8 cellular contexts compared by ENCODE assay signal in genomic region chr15:60391722-60392340, GRCh38. TPM values are rescaled to one million over a fixed set of nuclear protein-coding genes. Genes with fewer than 3 reads are reported as not detected.
DNase-seq lines count a peak whose midpoint lies in the region; ATAC-seq and TF ChIP-seq lines count a peak whose summit lies in the region.

No MANE protein-coding gene starts in this region.

- H3K36me3 ChIP-seq in colonic mucosa = no peaks in the 10 kb centered on the region
- no peaks in the 10 kb centered on the region for H3K36me3 ChIP-seq in muscle layer of colon (ENCODE audit: insufficient read depth, low read length)

- WGBS in right cardiac atrium = 23% methylated on average over 4 of the region's 4 CpGs

- DNase-seq in right cardiac atrium (no peak), Right ventricle myocardium inferior (ENCODE audit: missing footprints) (no peak), colonic mucosa (no peak), cerebellar nuclear complex (lab: John Stamatoyannopoulos, UW) (no peak), NCI-H2081 (lab: John Stamatoyannopoulos, UW) (no peak)
- DNase-seq in stimulated activated CD4-positive, alpha-beta T cell treated with anti-CD3 and anti-CD28 coated beads, Interleukin-4, amount 100 ng/mL, for 24 hours = no peak

- H3K27me3 ChIP-seq in right cardiac atrium (ENCODE audit: control insufficient read depth, insufficient read depth) = no peaks in the 10 kb centered on the region
- H3K27me3 ChIP-seq in colonic mucosa = no peaks in the 10 kb centered on the region
- H3K27me3 ChIP-seq in muscle layer of colon (ENCODE audit: control insufficient read depth in 1 of 2, insufficient read depth in 2 of 2, low read length in 2 of 2) = no peaks in the 10 kb centered on the region

- H3K4me3 ChIP-seq in right cardiac atrium (ENCODE audit: low read length) = no peak overlapping the region
- H3K4me3 ChIP-seq in colonic mucosa = no peak overlapping the region
- no peak overlapping the region for H3K4me3 ChIP-seq in muscle layer of colon (ENCODE audit: low read depth in 1 of 2, low read length in 2 of 2)

- intact Hi-C loops in right cardiac atrium (cut with DNase I) (no loop called here), Right ventricle myocardium inferior (cut with DNase I) (no loop called here), colonic mucosa (cut with DNase I) (no loop called here)

- H3K27ac ChIP-seq in right cardiac atrium (ENCODE audit: low read length) (peak overlapping the region; percentile 69), colonic mucosa (peak overlapping the region; percentile 95), muscle layer of colon (ENCODE audit: low read depth, low read length) (peak overlapping the region; percentile 20)

- H3K9me3 ChIP-seq in right cardiac atrium (ENCODE audit: control insufficient read depth, low read length) (no peaks in the 10 kb centered on the region), colonic mucosa (no peaks in the 10 kb centered on the region), muscle layer of colon (ENCODE audit: low read length) (no peaks in the 10 kb centered on the region)

- H3K9ac ChIP-seq in colonic mucosa (ENCODE audit: low read depth in 2 of 2, low read length in 2 of 2) (peak overlapping the region in 1 of 2 donors; percentile 76), muscle layer of colon (ENCODE audit: low read length) (peak overlapping the region; percentile 16)

- ATAC-seq in right cardiac atrium (no peak), Right ventricle myocardium inferior (no peak), GM21367 (IDR thresholded peaks at IDR 0.05; ENCODE audit: unreplicated experiment) (no peak)

- H3K4me1 ChIP-seq in right cardiac atrium (ENCODE audit: control insufficient read depth, insufficient read depth, low read length) (peaks cover 30% of the 10 kb centered on the region), colonic mucosa (peaks cover 8% of the 10 kb centered on the region), muscle layer of colon (ENCODE audit: insufficient read depth, low read length) (peaks cover 74% of the 10 kb centered on the region)

- TF ChIP-seq CTCF in colonic mucosa (IDR thresholded peaks at IDR 0.05) = no peak

RNA-seq across cellular contexts. Expression of gene ANXA2, which starts 6.0 kb away (rescaled TPM):
- total RNA-seq in right cardiac atrium (100 to 1,000 TPM; 126 to 293 (median 224) TPM), Right ventricle myocardium inferior (212 TPM), colonic mucosa (100 to 1,000 TPM; 813 to 816 TPM)
- polyA plus RNA-seq in right cardiac atrium = 240 TPM

Comparison
In these comparisons a context has a peak if more than half of its experiments do, and no peak if none do; other contexts are left out.
1. H3K27ac ChIP-seq: peak in every context shown above with its lines; median percentile 95 in colonic mucosa; 69 in right cardiac atrium; 20 in muscle layer of colon.